ENCODE assay signal across 7 cellular contexts in genomic region chr6:151388997-151389639, GRCh38. TPM values are rescaled to one million over a fixed set of nuclear protein-coding genes. Genes with fewer than 3 reads are reported as not detected.
A peak's percentile ranks its signal among the peaks of the same experiment; 100 is the strongest.
DNase-seq lines count a peak whose midpoint lies in the region; ATAC-seq, FAIRE-seq and TF ChIP-seq lines count a peak whose summit lies in the region.

No MANE protein-coding gene starts in this region.

- FAIRE-seq in pancreas (lab: Jason Lieb, UNC), result no peak

- peaks cover 76% of the 10 kb centered on the region for H3K79me2 ChIP-seq in GM23338 (replicated peaks; ENCODE audit: insufficient read depth)
- peaks cover 77% of the 10 kb centered on the region for H3K79me2 ChIP-seq in PC-9 (ENCODE audit: low read depth)

- H3K27me3 ChIP-seq in GM23338 (ENCODE audit: insufficient read depth), result no peaks in the 10 kb centered on the region
- no peaks in the 10 kb centered on the region for H3K27me3 ChIP-seq in PC-9 (ENCODE audit: insufficient read depth, low read depth)
- no peaks in the 10 kb centered on the region for H3K27me3 ChIP-seq in pancreas

- DNase-seq in GM23338 (ENCODE audit: low spot score) (no peak), PC-9 (no peak), endothelial cell (ENCODE audit: low spot score) (peak; percentile 15), pancreas (peak in 1 of 6 donors; percentile 30), NCI-H510A (lab: John Stamatoyannopoulos, UW) (no peak), HuH-7.5 (ENCODE audit: low spot score) (no peak)

- CTCF ChIA-PET in PC-9 (lab: Charles Lee), result interaction anchor here (0.5 to 0.7 kb wide), 3 partner anchors 65 to 579 kb away, joined by 3 to 13 read pairs (median 7); no protein-coding TSS in a partner anchor

- H4K20me1 ChIP-seq in GM23338 (replicated peaks; ENCODE audit: insufficient read depth), result peaks cover 9% of the 10 kb centered on the region
- H4K20me1 ChIP-seq in PC-9 (ENCODE audit: insufficient read depth), result peaks cover 18% of the 10 kb centered on the region

- H3K4me1 ChIP-seq in GM23338 (ENCODE audit: insufficient read depth), result peaks cover 23% of the 10 kb centered on the region
- peaks cover 39% of the 10 kb centered on the region for H3K4me1 ChIP-seq in PC-9 (replicated peaks; ENCODE audit: insufficient read depth)
- peaks cover 16 to 27% (median 24%) of the 10 kb centered on the region in 3 donors for H3K4me1 ChIP-seq in pancreas

- peak overlapping the region; percentile 75 for H3K4me2 ChIP-seq in GM23338
- H3K4me2 ChIP-seq in PC-9, result peak overlapping the region; percentile 77

- H3K36me3 Mint-ChIP-seq in GM23338 (ENCODE audit: low read depth) (peaks cover 32% of the 10 kb centered on the region), endothelial cell (ENCODE audit: low read depth, unreplicated experiment) (peaks cover 13% of the 10 kb centered on the region)

- H3K27ac Mint-ChIP-seq in GM23338 (peak overlapping the region; percentile 97), endothelial cell (ENCODE audit: unreplicated experiment) (peak overlapping the region; percentile 96)

- H3K27ac ChIP-seq in GM23338 (ENCODE audit: low read depth) (peak overlapping the region; percentile 100), PC-9 (peak overlapping the region; percentile 98), pancreas (peak overlapping the region; percentile 98 to 99 (median 98))

- no peak for TF ChIP-seq CTCF in GM23338 (conservative IDR thresholded peaks at IDR 0.05; ENCODE audit: low read depth in 2 of 2)
- TF ChIP-seq CTCF in PC-9 (conservative IDR thresholded peaks at IDR 0.05), result no peak
- TF ChIP-seq CTCF in endothelial cell (IDR thresholded peaks at IDR 0.05; ENCODE audit: unreplicated experiment), result no peak
- TF ChIP-seq CTCF in pancreas (IDR thresholded peaks at IDR 0.05), result no peak

- intact Hi-C loops in PC-9 (cut with micrococcal nuclease; ENCODE audit: unreplicated experiment) (no loop called here), pancreas (cut with DNase I) (no loop called here)

- peaks cover 11% of the 10 kb centered on the region for H3K27me3 Mint-ChIP-seq in GM23338 (ENCODE audit: insufficient read depth, low read depth, poor library complexity)
- H3K27me3 Mint-ChIP-seq in endothelial cell (ENCODE audit: unreplicated experiment), result peaks cover 16% of the 10 kb centered on the region

- H3K4me3 Mint-ChIP-seq in GM23338 (peak overlapping the region; percentile 89), endothelial cell (ENCODE audit: unreplicated experiment) (peak overlapping the region; percentile 95)

- H3K9me2 ChIP-seq in GM23338 (ENCODE audit: insufficient read depth), result peaks cover 3% of the 10 kb centered on the region; the same call in 1 of the 2 replicates
- no peaks in the 10 kb centered on the region for H3K9me2 ChIP-seq in PC-9 (ENCODE audit: insufficient read depth)

- H3K4me1 Mint-ChIP-seq in GM23338 (peaks cover 22% of the 10 kb centered on the region), endothelial cell (ENCODE audit: unreplicated experiment) (peaks cover 27% of the 10 kb centered on the region)

- 19 to 27% methylated on average over 12 of the region's 12 CpGs for WGBS in pancreas, 2 donors

- no peaks in the 10 kb centered on the region for H3K36me3 ChIP-seq in GM23338 (ENCODE audit: insufficient read depth)
- H3K36me3 ChIP-seq in PC-9 (ENCODE audit: low read depth), result peaks cover 4% of the 10 kb centered on the region
- no peaks in the 10 kb centered on the region for H3K36me3 ChIP-seq in pancreas

- ATAC-seq in GM23338, result no peak
- ATAC-seq in pancreas, result no peak
- ATAC-seq in HG03039 (IDR thresholded peaks at IDR 0.05; ENCODE audit: unreplicated experiment), result no peak

- POLR2A ChIA-PET in PC-9 (lab: Charles Lee; ENCODE audit: unreplicated experiment), result interaction anchor here (0.6 kb wide), 2 partner anchors 14 to 15 kb away, joined by 5 to 24 read pairs; no protein-coding TSS in a partner anchor

- H3K9me3 ChIP-seq in PC-9 (ENCODE audit: insufficient read depth, low read depth), result no peaks in the 10 kb centered on the region
- no peaks in the 10 kb centered on the region for H3K9me3 ChIP-seq in pancreas

- no peak overlapping the region for H2AFZ ChIP-seq in GM23338
- H2AFZ ChIP-seq in PC-9, result peak overlapping the region; percentile 75

- H3K9me3 Mint-ChIP-seq in GM23338, result no peaks in the 10 kb centered on the region; the same call in 2 of the 3 replicates
- no peaks in the 10 kb centered on the region for H3K9me3 Mint-ChIP-seq in endothelial cell (ENCODE audit: unreplicated experiment)

- peaks cover 11% of the 10 kb centered on the region for H3F3A ChIP-seq in GM23338 (replicated peaks; ENCODE audit: low read depth)
- peaks cover 40% of the 10 kb centered on the region for H3F3A ChIP-seq in PC-9 (ENCODE audit: insufficient read depth, low read depth)

- TSS peak; percentile 51 for BruUV-seq in PC-9 (replicated peaks; lab: Mats Ljungman, UMichigan)

- H3K4me3 ChIP-seq in GM23338, result peak overlapping the region; percentile 91
- peak overlapping the region; percentile 75 for H3K4me3 ChIP-seq in PC-9
- peak overlapping the region; percentile 80 to 99 (median 93) for H3K4me3 ChIP-seq in pancreas

TF ChIP-seq in GM23338, 12 proteins besides CTCF, POLR2A, EP300 and RAD21 (continues in another document):
- no peak for TF ChIP-seq EZH2 (IDR thresholded peaks at IDR 0.05; ENCODE audit: low read depth, unreplicated experiment)
- TF ChIP-seq, protein P1, sequence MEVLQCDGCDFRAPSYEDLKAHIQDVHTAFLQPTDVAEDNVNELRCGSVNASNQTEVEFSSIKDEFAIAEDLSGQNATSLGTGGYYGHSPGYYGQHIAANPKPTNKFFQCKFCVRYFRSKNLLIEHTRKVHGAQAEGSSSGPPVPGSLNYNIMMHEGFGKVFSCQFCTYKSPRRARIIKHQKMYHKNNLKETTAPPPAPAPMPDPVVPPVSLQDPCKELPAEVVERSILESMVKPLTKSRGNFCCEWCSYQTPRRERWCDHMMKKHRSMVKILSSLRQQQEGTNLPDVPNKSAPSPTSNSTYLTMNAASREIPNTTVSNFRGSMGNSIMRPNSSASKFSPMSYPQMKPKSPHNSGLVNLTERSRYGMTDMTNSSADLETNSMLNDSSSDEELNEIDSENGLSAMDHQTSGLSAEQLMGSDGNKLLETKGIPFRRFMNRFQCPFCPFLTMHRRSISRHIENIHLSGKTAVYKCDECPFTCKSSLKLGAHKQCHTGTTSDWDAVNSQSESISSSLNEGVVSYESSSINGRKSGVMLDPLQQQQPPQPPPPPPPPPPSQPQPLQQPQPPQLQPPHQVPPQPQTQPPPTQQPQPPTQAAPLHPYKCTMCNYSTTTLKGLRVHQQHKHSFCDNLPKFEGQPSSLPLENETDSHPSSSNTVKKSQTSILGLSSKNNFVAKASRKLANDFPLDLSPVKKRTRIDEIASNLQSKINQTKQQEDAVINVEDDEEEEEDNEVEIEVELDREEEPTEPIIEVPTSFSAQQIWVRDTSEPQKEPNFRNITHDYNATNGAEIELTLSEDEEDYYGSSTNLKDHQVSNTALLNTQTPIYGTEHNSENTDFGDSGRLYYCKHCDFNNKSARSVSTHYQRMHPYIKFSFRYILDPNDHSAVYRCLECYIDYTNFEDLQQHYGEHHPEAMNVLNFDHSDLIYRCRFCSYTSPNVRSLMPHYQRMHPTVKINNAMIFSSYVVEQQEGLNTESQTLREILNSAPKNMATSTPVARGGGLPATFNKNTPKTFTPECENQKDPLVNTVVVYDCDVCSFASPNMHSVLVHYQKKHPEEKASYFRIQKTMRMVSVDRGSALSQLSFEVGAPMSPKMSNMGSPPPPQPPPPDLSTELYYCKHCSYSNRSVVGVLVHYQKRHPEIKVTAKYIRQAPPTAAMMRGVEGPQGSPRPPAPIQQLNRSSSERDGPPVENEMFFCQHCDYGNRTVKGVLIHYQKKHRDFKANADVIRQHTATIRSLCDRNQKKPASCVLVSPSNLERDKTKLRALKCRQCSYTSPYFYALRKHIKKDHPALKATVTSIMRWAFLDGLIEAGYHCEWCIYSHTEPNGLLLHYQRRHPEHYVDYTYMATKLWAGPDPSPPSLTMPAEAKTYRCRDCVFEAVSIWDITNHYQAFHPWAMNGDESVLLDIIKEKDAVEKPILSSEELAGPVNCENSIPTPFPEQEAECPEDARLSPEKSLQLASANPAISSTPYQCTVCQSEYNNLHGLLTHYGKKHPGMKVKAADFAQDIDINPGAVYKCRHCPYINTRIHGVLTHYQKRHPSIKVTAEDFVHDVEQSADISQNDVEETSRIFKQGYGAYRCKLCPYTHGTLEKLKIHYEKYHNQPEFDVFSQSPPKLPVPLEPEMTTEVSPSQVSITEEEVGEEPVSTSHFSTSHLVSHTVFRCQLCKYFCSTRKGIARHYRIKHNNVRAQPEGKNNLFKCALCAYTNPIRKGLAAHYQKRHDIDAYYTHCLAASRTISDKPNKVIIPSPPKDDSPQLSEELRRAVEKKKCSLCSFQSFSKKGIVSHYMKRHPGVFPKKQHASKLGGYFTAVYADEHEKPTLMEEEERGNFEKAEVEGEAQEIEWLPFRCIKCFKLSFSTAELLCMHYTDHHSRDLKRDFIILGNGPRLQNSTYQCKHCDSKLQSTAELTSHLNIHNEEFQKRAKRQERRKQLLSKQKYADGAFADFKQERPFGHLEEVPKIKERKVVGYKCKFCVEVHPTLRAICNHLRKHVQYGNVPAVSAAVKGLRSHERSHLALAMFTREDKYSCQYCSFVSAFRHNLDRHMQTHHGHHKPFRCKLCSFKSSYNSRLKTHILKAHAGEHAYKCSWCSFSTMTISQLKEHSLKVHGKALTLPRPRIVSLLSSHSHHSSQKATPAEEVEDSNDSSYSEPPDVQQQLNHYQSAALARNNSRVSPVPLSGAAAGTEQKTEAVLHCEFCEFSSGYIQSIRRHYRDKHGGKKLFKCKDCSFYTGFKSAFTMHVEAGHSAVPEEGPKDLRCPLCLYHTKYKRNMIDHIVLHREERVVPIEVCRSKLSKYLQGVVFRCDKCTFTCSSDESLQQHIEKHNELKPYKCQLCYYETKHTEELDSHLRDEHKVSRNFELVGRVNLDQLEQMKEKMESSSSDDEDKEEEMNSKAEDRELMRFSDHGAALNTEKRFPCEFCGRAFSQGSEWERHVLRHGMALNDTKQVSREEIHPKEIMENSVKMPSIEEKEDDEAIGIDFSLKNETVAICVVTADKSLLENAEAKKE (CRISPR knock-in tag; IDR thresholded peaks at IDR 0.05), result no peak
- TF ChIP-seq JUNB (IDR thresholded peaks at IDR 0.05; ENCODE audit: unreplicated experiment), result no peak
- no peak for TF ChIP-seq POLR2AphosphoS5 (IDR thresholded peaks at IDR 0.05; ENCODE audit: low read depth)
- TF ChIP-seq ZNF331 (CRISPR knock-in tag; IDR thresholded peaks at IDR 0.05; ENCODE audit: low read depth), result no peak

RNA-seq across cellular contexts. Expression of gene ZBTB2, which starts 2.2 kb away (rescaled TPM):
- total RNA-seq in GM23338 (2014; rRNA removed; shearing (Covaris generic)), result 20.6 and 21.9 TPM in 2 replicates
- polyA plus RNA-seq in GM23338 (2016; fragmentation: Nextera tagmentation; extraction: Ambion mirVana) (10.7 and 11.4 TPM in 2 replicates), pancreas (1 to 10 TPM; 3.1 to 4.8 TPM)
- total RNA-seq in PC-9 (2021) (7.3 and 8.9 TPM in 2 replicates), endothelial cell (ENCODE audit: unreplicated experiment) (11.6 TPM), pancreas (1 to 10 TPM; 3.2 to 6.6 (median 4.3) TPM)
